ENCODE assay signal across 26 cellular contexts in the genomic region with DNA sequence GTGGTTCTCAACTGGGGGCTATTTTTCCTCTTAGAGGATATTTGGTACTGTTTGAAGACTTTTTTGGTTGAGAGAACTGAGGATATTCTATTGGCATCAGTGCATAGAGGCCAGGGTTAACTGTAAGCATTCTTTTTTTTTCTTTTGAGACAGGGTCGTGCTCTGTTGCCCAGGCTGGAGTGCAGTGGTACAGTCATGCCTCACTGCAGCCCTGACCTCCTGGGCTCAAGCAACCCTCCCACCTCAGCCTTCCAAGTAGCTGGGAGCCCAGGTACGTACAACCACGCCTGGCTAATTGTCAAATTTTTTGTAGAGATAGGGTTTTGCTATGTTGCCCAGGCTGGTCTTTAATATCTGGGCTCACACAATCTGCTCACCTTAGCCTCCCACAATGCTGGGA. TPM values are rescaled to one million over a fixed set of nuclear protein-coding genes. Genes with fewer than 3 reads are reported as not detected.
"Had no signal": no experiment of that assay in that cellular context is flagged by ENCODE, and none has a peak within 500 bp of the region (broad histone marks: within the 10 kb centered on the region; RNA-seq: fewer than 3 reads in every experiment).

No MANE protein-coding gene starts in this region.

- DNase-seq: naive thymus-derived CD8-positive, alpha-beta T cell; occipital lobe; ovary; posterior cingulate gyrus; psoas muscle; right cardiac atrium; right lobe of liver; sigmoid colon; small intestine; stimulated activated CD4-positive, alpha-beta T cell treated with anti-CD3 and anti-CD28 coated beads, Interleukin-15, amount 100 ng/mL, for 24 hours; stimulated activated CD4-positive, alpha-beta T cell treated with anti-CD3 and anti-CD28 coated beads, Interleukin-4, amount 100 ng/mL, for 1 hour; stimulated activated CD4-positive, alpha-beta T cell treated with anti-CD3 and anti-CD28 coated beads, Interleukin-4, amount 100 ng/mL, for 4 hours; stimulated activated CD8-positive, alpha-beta memory T cell treated with anti-CD3 and anti-CD28 coated beads, Interleukin-4, amount 100 ng/mL, for 48 hours; stimulated activated naive CD4-positive, alpha-beta T cell; stimulated activated naive CD8-positive, alpha-beta T cell treated with anti-CD3 and anti-CD28 coated beads, Interleukin-15, amount 100 ng/mL, for 72 hours; stimulated activated naive CD8-positive, alpha-beta T cell treated with anti-CD3 and anti-CD28 coated beads, Interleukin-15, Interleukin-2, amounts not matched to agents 100 U/mL and 50 U/mL, for 24 hours; substantia nigra; testis; trophoblast cell; upper lobe of left lung had no signal

- H3K27ac Mint-ChIP-seq: naive thymus-derived CD8-positive, alpha-beta T cell; natural killer cell treated with Interleukin-12 subunit alpha and Interleukin-12 subunit beta and Interleukin-15 and Interleukin-18, amount 100 ng/mL, for 72 hours; neural progenitor cell; progenitor cell of endocrine pancreas; stimulated activated memory B cell treated with anti-CD40 and anti-IgM and Interleukin-4, amounts not matched to agents 10 μg/mL and 1 μg/mL and 100 μg/mL, for 72 hours had no signal

- H3K36me3 Mint-ChIP-seq: naive thymus-derived CD8-positive, alpha-beta T cell; natural killer cell treated with Interleukin-12 subunit alpha and Interleukin-12 subunit beta and Interleukin-15 and Interleukin-18, amount 100 ng/mL, for 72 hours; neural progenitor cell had no signal

- H3K4me3 Mint-ChIP-seq: naive thymus-derived CD8-positive, alpha-beta T cell; natural killer cell treated with Interleukin-12 subunit alpha and Interleukin-12 subunit beta and Interleukin-15 and Interleukin-18, amount 100 ng/mL, for 72 hours; neural progenitor cell; stimulated activated memory B cell treated with anti-CD40 and anti-IgM and Interleukin-4, amounts not matched to agents 10 μg/mL and 1 μg/mL and 100 μg/mL, for 72 hours; stimulated activated naive CD8-positive, alpha-beta T cell treated with anti-CD3 and anti-CD28 coated beads, Interleukin-15, amount 100 ng/mL, for 72 hours had no signal

- H3K4me1 Mint-ChIP-seq: neural progenitor cell had no signal

- ATAC-seq: naive thymus-derived CD8-positive, alpha-beta T cell; natural killer cell treated with Interleukin-12 subunit alpha and Interleukin-12 subunit beta and Interleukin-15 and Interleukin-18, amount 100 ng/mL, for 72 hours; psoas muscle; right cardiac atrium; right lobe of liver; stimulated activated memory B cell treated with anti-CD40 and anti-IgM and Interleukin-4, amounts not matched to agents 10 μg/mL and 1 μg/mL and 100 μg/mL, for 72 hours; stimulated activated naive CD8-positive, alpha-beta T cell treated with anti-CD3 and anti-CD28 coated beads, Interleukin-15, amount 100 ng/mL, for 72 hours; stimulated activated naive CD8-positive, alpha-beta T cell treated with anti-CD3 and anti-CD28 coated beads, Interleukin-15, Interleukin-2, amounts not matched to agents 100 U/mL and 50 U/mL, for 24 hours had no signal

- H3K9me3 Mint-ChIP-seq: naive thymus-derived CD8-positive, alpha-beta T cell; natural killer cell treated with Interleukin-12 subunit alpha and Interleukin-12 subunit beta and Interleukin-15 and Interleukin-18, amount 100 ng/mL, for 72 hours; neural progenitor cell; stimulated activated memory B cell treated with anti-CD40 and anti-IgM and Interleukin-4, amounts not matched to agents 10 μg/mL and 1 μg/mL and 100 μg/mL, for 72 hours; stimulated activated naive CD8-positive, alpha-beta T cell treated with anti-CD3 and anti-CD28 coated beads, Interleukin-15, amount 100 ng/mL, for 72 hours had no signal

RNA-seq across cellular contexts. Expression of a gene that starts 12.9 kb away (rescaled TPM):
- total RNA-seq: naive thymus-derived CD8-positive, alpha-beta T cell; natural killer cell treated with Interleukin-12 subunit alpha and Interleukin-12 subunit beta and Interleukin-15 and Interleukin-18, amount 100 ng/mL, for 72 hours; progenitor cell of endocrine pancreas; psoas muscle; right cardiac atrium; sigmoid colon; skeletal muscle tissue; tibial nerve had no signal
